ENCODE assay signal across 8 cellular contexts in the genomic region with DNA sequence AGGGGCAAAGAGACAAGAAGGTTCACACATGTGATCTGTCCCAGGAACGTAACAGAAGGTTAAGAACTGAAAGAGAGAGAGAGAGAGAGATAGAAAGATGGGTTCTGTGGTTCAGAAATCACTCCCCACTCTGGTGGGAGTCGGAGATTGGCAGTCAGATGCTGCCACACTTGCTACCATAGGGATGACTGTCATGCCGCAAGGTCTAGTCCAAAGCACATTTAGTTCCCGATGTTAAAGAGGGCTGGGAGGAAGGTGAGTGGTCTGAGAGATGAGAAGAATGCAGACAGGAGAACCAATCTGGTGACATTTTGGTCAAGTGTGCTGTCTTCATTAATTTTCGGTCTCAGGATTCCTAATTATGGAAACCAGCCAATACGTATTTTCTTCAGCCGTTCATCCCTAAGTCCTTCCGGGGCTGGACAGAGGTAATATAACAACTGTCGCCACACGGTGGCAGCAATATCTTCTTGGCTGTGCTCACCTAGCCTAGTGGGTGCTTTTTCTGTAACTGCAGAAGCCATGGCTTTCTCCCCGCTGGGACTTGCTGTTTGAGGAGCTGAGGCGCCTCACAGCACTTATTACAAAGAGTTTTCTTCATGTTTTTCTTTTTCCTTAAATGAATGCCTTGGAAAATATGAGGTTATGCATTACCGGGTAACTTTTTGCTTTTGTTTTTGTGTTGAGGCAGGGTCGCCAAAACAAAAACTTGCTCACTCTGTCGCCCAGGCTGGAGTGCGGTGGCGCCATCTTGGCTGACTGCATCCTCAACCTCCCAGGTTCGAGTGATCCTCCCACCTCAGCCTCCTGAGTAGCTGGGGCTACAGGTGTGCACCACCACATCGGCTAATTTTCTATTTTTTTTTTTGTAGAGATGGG. TPM values are rescaled to one million over a fixed set of nuclear protein-coding genes. Genes with fewer than 3 reads are reported as not detected.
DNase-seq lines count a peak whose midpoint lies in the region; ATAC-seq, FAIRE-seq and TF ChIP-seq lines count a peak whose summit lies in the region.

No MANE protein-coding gene starts in this region.

- intact Hi-C loops in MCF 10A (cut with micrococcal nuclease), result loop anchor here (1.0 to 5.0 kb wide), 4 partner anchors 46 to 674 kb away; no protein-coding TSS in a partner anchor

- H3K4me3 Mint-ChIP-seq in MCF 10A (ENCODE audit: unreplicated experiment), result no peak overlapping the region

- CTCF ChIA-PET in MCF 10A (lab: Yijun Ruan, JAX), result interaction anchor here (0.5 to 5.4 kb wide), 22 partner anchors 11 to 674 kb away, joined by 3 to 57 read pairs (median 3); no protein-coding TSS in a partner anchor

- dilution Hi-C loops in keratinocyte (cut with MboI; ENCODE audit: extremely low pct_ligation_motif_present, low sequenced_read_pairs), result no loop called here

- no peak overlapping the region for H2AFZ ChIP-seq in keratinocyte (ENCODE audit: control insufficient read depth, low read length)

- no peaks in the 10 kb centered on the region for H3K9me1 ChIP-seq in keratinocyte (ENCODE audit: control insufficient read depth, extremely low read depth, insufficient read depth, low read length)

- no peak overlapping the region for H3K27ac ChIP-seq in keratinocyte (ENCODE audit: control insufficient read depth, insufficient read depth, low read length)

- ATAC-seq in GM18517 (IDR thresholded peaks at IDR 0.05; ENCODE audit: unreplicated experiment) (peak; percentile 80), HG03039 (IDR thresholded peaks at IDR 0.05; ENCODE audit: unreplicated experiment) (peak; percentile 70)

- H3K27me3 Mint-ChIP-seq in MCF 10A (ENCODE audit: insufficient read depth, unreplicated experiment), result no peaks in the 10 kb centered on the region

- no peaks in the 10 kb centered on the region for H4K20me1 ChIP-seq in keratinocyte (ENCODE audit: control insufficient read depth, extremely low read depth, insufficient read depth, low read length)

- no peak overlapping the region for H3K4me3 ChIP-seq in keratinocyte (ENCODE audit: control insufficient read depth in 2 of 3, extremely low read depth in 1 of 3, insufficient read depth in 2 of 3, low read depth in 1 of 3, low read length in 3 of 3)

- no peak overlapping the region for H3K27ac Mint-ChIP-seq in MCF 10A (ENCODE audit: low read depth, unreplicated experiment)

- H3K9me3 ChIP-seq in keratinocyte (ENCODE audit: control insufficient read depth, low read depth, low read length), result no peaks in the 10 kb centered on the region

- no peaks in the 10 kb centered on the region for H3K27me3 ChIP-seq in keratinocyte (ENCODE audit: control insufficient read depth, extremely low read depth, insufficient read depth, low read length)

- H3K9ac ChIP-seq in keratinocyte (ENCODE audit: control insufficient read depth, extremely low read depth, insufficient read depth, low read length), result no peak overlapping the region

- peaks cover 5% of the 10 kb centered on the region for H3K4me1 Mint-ChIP-seq in MCF 10A (ENCODE audit: insufficient read depth, unreplicated experiment)

- POLR2A ChIA-PET in MCF 10A (lab: Yijun Ruan, JAX), result interaction anchor here (0.6 to 5.1 kb wide), 5 partner anchors 11 to 719 kb away, joined by 3 to 55 read pairs (median 5); no protein-coding TSS in a partner anchor

- FAIRE-seq in A204.1 (lab: Jason Lieb, UNC) (peak; percentile 57), keratinocyte (lab: Jason Lieb, UNC) (peak; percentile 98)

- H3K9me3 Mint-ChIP-seq in MCF 10A (ENCODE audit: unreplicated experiment), result no peaks in the 10 kb centered on the region

- TF ChIP-seq CTCF in MCF 10A (IDR thresholded peaks at IDR 0.05; ENCODE audit: unreplicated experiment) (peak; percentile 51), keratinocyte (optimal IDR thresholded peaks at IDR 0.05 in 1 of 3, IDR thresholded peaks at IDR 0.05 in 1 of 3, conservative IDR thresholded peaks at IDR 0.05 in 1 of 3; ENCODE audit: extremely low read depth in 1 of 3, insufficient read depth in 2 of 3, low read length in 3 of 3) (peak; percentile 61 to 93 (median 71))

- peaks cover 4% of the 10 kb centered on the region for H3K4me1 ChIP-seq in keratinocyte (ENCODE audit: control insufficient read depth, extremely low read depth, insufficient read depth, low read length)

- no peaks in the 10 kb centered on the region for H3K79me2 ChIP-seq in keratinocyte (ENCODE audit: control insufficient read depth, insufficient read depth, low read length)

- BruUV-seq in MCF 10A (replicated peaks; lab: Mats Ljungman, UMichigan), result no TSS peak

- peak; percentile 30 for DNase-seq in NCI-H2171 (lab: John Stamatoyannopoulos, UW)
- DNase-seq in UCSD-AML1 (lab: John Stamatoyannopoulos, UW; ENCODE audit: unreplicated experiment), result peak; percentile 60
- DNase-seq in MCF 10A (ENCODE audit: unreplicated experiment), result peak; percentile 85
- DNase-seq in keratinocyte (ENCODE audit: low read depth, low spot score), result peak; percentile 56
- peak; percentile 66 to 74 for DNase-seq in stimulated activated CD4-positive, alpha-beta T cell treated with anti-CD3 and anti-CD28 coated beads, Interleukin-2, amount 100 ng/mL, for 24 hours

- peak overlapping the region; percentile 20 for H3K4me2 ChIP-seq in keratinocyte (ENCODE audit: control insufficient read depth, extremely low read depth, insufficient read depth, low read depth, low read length)

- H3K36me3 ChIP-seq in keratinocyte (ENCODE audit: control insufficient read depth in 2 of 2, extremely low read depth in 1 of 2, insufficient read depth in 2 of 2, low read length in 2 of 2), result no peaks in the 10 kb centered on the region

- no peaks in the 10 kb centered on the region for H3K36me3 Mint-ChIP-seq in MCF 10A (ENCODE audit: insufficient read depth, unreplicated experiment)

RNA-seq across cellular contexts. Expression of a gene that starts 46.0 kb away (rescaled TPM):
- not detected in 2 replicates for total RNA-seq in MCF 10A (2022)
- not detected in 3 replicates for polyA plus RNA-seq in keratinocyte
- polyA plus RNA-seq in keratinocyte (2011; ENCODE audit: low read depth), result not detected
- polyA plus RNA-seq in keratinocyte (2011; cell fraction: cytosol; rRNA removed), result not detected in 2 replicates
- not detected in 2 replicates for polyA plus RNA-seq in keratinocyte (2011; cell fraction: nucleus; rRNA removed)
- polyA plus RNA-seq in keratinocyte (2012; ENCODE audit: low replicate concordance), result not detected in 2 replicates
- not detected in 3 replicates for polyA minus RNA-seq in keratinocyte
- not detected for polyA minus RNA-seq in keratinocyte (2011; cell fraction: cytosol; rRNA and poly(A)+ RNA removed)
- polyA minus RNA-seq in keratinocyte (2011; cell fraction: nucleus; rRNA and poly(A)+ RNA removed), result not detected in 2 replicates

Comparison
In these comparisons a context has a peak if more than half of its experiments do, and no peak if none do; other contexts are left out.
1. DNase-seq: peak in every context shown above with its lines; median percentile 85 in MCF 10A; 70 in stimulated activated CD4-positive, alpha-beta T cell treated with anti-CD3 and anti-CD28 coated beads, Interleukin-2, amount 100 ng/mL, for 24 hours; 60 in UCSD-AML1; 56 in keratinocyte; 30 in NCI-H2171.